1 cellular context compared by ENCODE assay signal in genomic region chr19:43789029-43789428, GRCh38.
TF ChIP-seq lines count a peak whose summit lies in the region.

No MANE protein-coding gene starts in this region.

TF ChIP-seq in HepG2, 621 proteins besides CTCF, POLR2A, EP300 and RAD21 (continued from another document and continues in another):
- TF ChIP-seq ARID2 (CRISPR knock-in tag; IDR thresholded peaks at IDR 0.05; ENCODE audit: borderline replicate concordance) (no peak), SRF (IDR thresholded peaks at IDR 0.05; ENCODE audit: low read depth, low read length) (no peak), ZNF678 (CRISPR knock-in tag; IDR thresholded peaks at IDR 0.05) (no peak), GMEB1 (CRISPR knock-in tag; IDR thresholded peaks at IDR 0.05; ENCODE audit: borderline replicate concordance) (no peak), IKZF5 (CRISPR knock-in tag; IDR thresholded peaks at IDR 0.05) (no peak; the same call in 1 of the 2 replicates), FOXO1 (CRISPR knock-in tag; IDR thresholded peaks at IDR 0.05) (0 out of 2 replicates have a peak, but pooled peaks have one; percentile 16), E2F2 (CRISPR knock-in tag; IDR thresholded peaks at IDR 0.05; ENCODE audit: borderline replicate concordance) (no peak), ZNF432 (CRISPR knock-in tag; IDR thresholded peaks at IDR 0.05; ENCODE audit: borderline replicate concordance) (no peak), CCDC6 (CRISPR knock-in tag; IDR thresholded peaks at IDR 0.05) (no peak), SOX13 (IDR thresholded peaks at IDR 0.05) (no peak), SOX13 (CRISPR knock-in tag; conservative IDR thresholded peaks at IDR 0.05 in 1 of 2, IDR thresholded peaks at IDR 0.05 in 1 of 2) (peak in 1 of 2 experiments; percentile 28; a peak in 1 of 4 replicates), TEF (CRISPR knock-in tag; IDR thresholded peaks at IDR 0.05) (0 out of 2 replicates have a peak, but pooled peaks have one; percentile 36), ZNF275 (CRISPR knock-in tag; IDR thresholded peaks at IDR 0.05; ENCODE audit: borderline replicate concordance) (no peak), TSC22D2 (CRISPR knock-in tag; IDR thresholded peaks at IDR 0.05; ENCODE audit: borderline replicate concordance) (peak; percentile 97), ZNF639 (CRISPR knock-in tag; conservative IDR thresholded peaks at IDR 0.05) (0 out of 2 replicates have a peak, but pooled peaks have one; percentile 56), ZNF780A (CRISPR knock-in tag; IDR thresholded peaks at IDR 0.05) (no peak), ZFP91 (CRISPR knock-in tag; IDR thresholded peaks at IDR 0.05; ENCODE audit: borderline replicate concordance) (no peak), ZNF567 (CRISPR knock-in tag; IDR thresholded peaks at IDR 0.05; ENCODE audit: borderline replicate concordance) (no peak), TIGD3 (CRISPR knock-in tag; IDR thresholded peaks at IDR 0.05; ENCODE audit: borderline replicate concordance) (no peak), DBP (CRISPR knock-in tag; IDR thresholded peaks at IDR 0.05; ENCODE audit: not compliant biosample characterization) (no peak), REST (IDR thresholded peaks at IDR 0.05; ENCODE audit: borderline replicate concordance in 1 of 2, low read depth in 1 of 2, low read length in 2 of 2) (peak; percentile 74 to 96), ZFP36L1 (CRISPR knock-in tag; IDR thresholded peaks at IDR 0.05) (no peak), SMAD9 (CRISPR knock-in tag; IDR thresholded peaks at IDR 0.05) (no peak), KLF11 (CRISPR knock-in tag; IDR thresholded peaks at IDR 0.05) (0 out of 2 replicates have a peak, but pooled peaks have one; percentile 62), ZFP36L2 (CRISPR knock-in tag; IDR thresholded peaks at IDR 0.05) (no peak), ZNF10 (CRISPR knock-in tag; IDR thresholded peaks at IDR 0.05; ENCODE audit: borderline replicate concordance, low read depth) (no peak), FOXO4 (CRISPR knock-in tag; conservative IDR thresholded peaks at IDR 0.05) (no peak), PAXIP1 (CRISPR knock-in tag; conservative IDR thresholded peaks at IDR 0.05) (no peak), ZBTB3 (CRISPR knock-in tag; IDR thresholded peaks at IDR 0.05; ENCODE audit: borderline replicate concordance, low read depth) (no peak), ZMYM2 (CRISPR knock-in tag; IDR thresholded peaks at IDR 0.05) (no peak), MAF1 (CRISPR knock-in tag; IDR thresholded peaks at IDR 0.05; ENCODE audit: borderline replicate concordance) (peak; percentile 40; the same call in 1 of the 2 replicates), ZNF180 (CRISPR knock-in tag; IDR thresholded peaks at IDR 0.05; ENCODE audit: borderline replicate concordance, low read depth) (no peak), RARG (CRISPR knock-in tag; IDR thresholded peaks at IDR 0.05; ENCODE audit: low read depth) (no peak), KAT2B (IDR thresholded peaks at IDR 0.05; ENCODE audit: borderline replicate concordance, low read depth, low read length) (no peak), ADNP (CRISPR knock-in tag; IDR thresholded peaks at IDR 0.05) (no peak), HOXD1 (CRISPR knock-in tag; IDR thresholded peaks at IDR 0.05) (no peak), NFYB (CRISPR knock-in tag; IDR thresholded peaks at IDR 0.05) (0 out of 2 replicates have a peak, but pooled peaks have one; percentile 28), ZNF468 (CRISPR knock-in tag; IDR thresholded peaks at IDR 0.05) (no peak), AHR (CRISPR knock-in tag; IDR thresholded peaks at IDR 0.05) (no peak), RFXAP (CRISPR knock-in tag; IDR thresholded peaks at IDR 0.05; ENCODE audit: borderline replicate concordance) (no peak), ZNF83 (CRISPR knock-in tag; IDR thresholded peaks at IDR 0.05; ENCODE audit: borderline replicate concordance) (no peak)
